ENCODE assay signal across 31 cellular contexts in the genomic region with DNA sequence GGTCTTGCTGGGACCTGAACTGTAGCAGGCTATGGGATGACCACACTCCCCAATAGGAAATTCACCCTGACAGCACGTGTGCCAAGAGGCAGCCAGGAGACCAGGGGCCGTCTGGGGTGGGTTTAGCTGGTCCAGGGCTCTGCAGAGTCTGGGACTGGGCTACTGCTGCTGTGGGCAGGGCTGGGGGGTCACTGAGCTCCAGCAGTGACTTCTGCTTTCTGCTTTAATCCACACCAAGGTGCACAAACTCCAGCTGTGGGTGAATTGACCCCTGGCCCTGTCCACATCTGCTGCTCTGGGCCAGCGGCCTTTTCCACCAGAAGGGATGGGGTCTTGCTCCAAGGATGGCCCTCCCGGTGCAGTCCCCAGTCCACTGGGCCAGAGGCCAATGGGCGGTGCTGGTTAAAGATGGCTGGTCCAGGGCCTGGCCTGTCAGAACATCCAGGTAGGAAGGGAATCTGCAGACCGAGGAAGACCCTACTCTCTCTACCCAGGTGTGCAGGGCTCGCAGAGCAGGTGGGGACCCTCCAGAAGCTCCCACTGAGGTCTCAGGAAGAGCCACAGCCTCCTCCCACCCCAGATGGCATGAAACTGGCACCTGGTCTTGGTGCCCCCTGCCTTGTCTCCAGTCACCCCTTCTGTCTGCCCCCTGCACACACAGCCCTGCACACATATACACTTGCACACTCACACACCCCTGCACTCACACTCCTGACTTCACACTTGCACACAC. TPM values are rescaled to one million over a fixed set of nuclear protein-coding genes. Genes with fewer than 3 reads are reported as not detected.
"Had no signal": no experiment of that assay in that cellular context is flagged by ENCODE, and none has a peak within 500 bp of the region (broad histone marks: within the 10 kb centered on the region; RNA-seq: fewer than 3 reads in every experiment).

No MANE protein-coding gene starts in this region.

- H3K36me3 Mint-ChIP-seq: activated naive CD4-positive, alpha-beta T cell treated with anti-CD3 and anti-CD28 coated beads, Interleukin-2, amount 10 ng/mL, durations not matched to agents 7 days and 5 days; activated naive CD8-positive, alpha-beta T cell treated with anti-CD3 and anti-CD28 coated beads for 36 hours had no signal

- H3K27me3 ChIP-seq: brain microvascular endothelial cell, MG63 had no signal

- H3K4me3 ChIP-seq: MG63, SJCRH30 had no signal

- H3K4me2 ChIP-seq: SK-N-SH had no signal

- H3K4me3 Mint-ChIP-seq: activated naive CD4-positive, alpha-beta T cell treated with anti-CD3 and anti-CD28 coated beads, Interleukin-2, amount 10 ng/mL, durations not matched to agents 7 days and 5 days; activated naive CD8-positive, alpha-beta T cell treated with anti-CD3 and anti-CD28 coated beads for 36 hours; activated T-cell treated with anti-CD3 and anti-CD28 coated beads, Interleukin-2, amount 50 U/mL, for 72 hours had no signal

- H3K9me3 ChIP-seq: MG63, SJCRH30, SK-N-SH had no signal

- H3K9ac ChIP-seq: SK-N-SH had no signal

- H3K27ac ChIP-seq: brain microvascular endothelial cell, SJCRH30, WERI-Rb-1 had no signal

- H3K4me1 ChIP-seq: SJCRH30 had no signal

- H3K27ac Mint-ChIP-seq: activated naive CD4-positive, alpha-beta T cell treated with anti-CD3 and anti-CD28 coated beads, Interleukin-2, amount 10 ng/mL, durations not matched to agents 7 days and 5 days; activated naive CD8-positive, alpha-beta T cell treated with anti-CD3 and anti-CD28 coated beads for 36 hours; activated T-cell treated with anti-CD3 and anti-CD28 coated beads, Interleukin-2, amount 50 U/mL, for 72 hours; activated T-helper 2 cell treated with anti-CD3 and anti-CD28 coated beads, Interferon-gamma antibody, Interleukin-2, Interleukin-4, amounts not matched to agents 10 μg/mL and 5 μg/mL and 100 μg/mL, durations not matched to agents 14 hours and 24 hours and 36 hours had no signal

- H3K9me3 Mint-ChIP-seq: activated naive CD4-positive, alpha-beta T cell treated with anti-CD3 and anti-CD28 coated beads, Interleukin-2, amount 10 ng/mL, durations not matched to agents 7 days and 5 days; activated naive CD8-positive, alpha-beta T cell treated with anti-CD3 and anti-CD28 coated beads for 36 hours; activated T-cell treated with anti-CD3 and anti-CD28 coated beads, Interleukin-2, amount 50 U/mL, for 72 hours; activated T-helper 2 cell treated with anti-CD3 and anti-CD28 coated beads, Interferon-gamma antibody, Interleukin-2, Interleukin-4, amounts not matched to agents 10 μg/mL and 5 μg/mL and 100 μg/mL, durations not matched to agents 14 hours and 24 hours and 36 hours had no signal

- H3K9me2 ChIP-seq: SK-N-SH had no signal

- DNase-seq: activated CD4-positive, alpha-beta T cell treated with anti-CD3 and anti-CD28 coated beads for 4 hours; activated CD4-positive, alpha-beta T cell treated with anti-CD3 and anti-CD28 coated beads, Interleukin-2, amount 50 U/mL, for 4 hours; activated CD8-positive, alpha-beta memory T cell treated with anti-CD3 and anti-CD28 coated beads, Interleukin-2, amount 50 U/mL, for 4 hours; activated gamma-delta T cell treated with Interleukin-2 at 50 U/mL for 16 hours; activated naive CD4-positive, alpha-beta T cell treated with anti-CD3 and anti-CD28 coated beads, Interleukin-2, amount 10 ng/mL, durations not matched to agents 7 days and 5 days; activated naive CD8-positive, alpha-beta T cell treated with anti-CD3 and anti-CD28 coated beads for 36 hours; activated T-cell treated with anti-CD3 and anti-CD28 coated beads, Interleukin-2, amount 50 U/mL, for 72 hours; brain microvascular endothelial cell; MG63; MV-4-11; NCI-H1092 treated with DMSO at 0.1 percent for 48 hours; NCI-H1417 treated with DMSO at 0.1 percent for 48 hours; NCI-H1694; NCI-H2029; NCI-H2107; NCI-H2171 treated with DMSO at 0.1 percent for 48 hours; NCI-H510A treated with DMSO at 0.1 percent for 48 hours; NCI-H69; NK-92 treated with Interleukin-12 subunit alpha and Interleukin-12 subunit beta, amount 100 ng/mL, for 24 hours; OCI-M1; Right ventricle myocardium superior; RPMI8226; SJCRH30; T-helper 1 cell; WERI-Rb-1 had no signal

- H3K4me1 Mint-ChIP-seq: activated naive CD4-positive, alpha-beta T cell treated with anti-CD3 and anti-CD28 coated beads, Interleukin-2, amount 10 ng/mL, durations not matched to agents 7 days and 5 days; activated naive CD8-positive, alpha-beta T cell treated with anti-CD3 and anti-CD28 coated beads for 36 hours had no signal

- H3K27me3 Mint-ChIP-seq: activated naive CD4-positive, alpha-beta T cell treated with anti-CD3 and anti-CD28 coated beads, Interleukin-2, amount 10 ng/mL, durations not matched to agents 7 days and 5 days had no signal

- H3K36me3 ChIP-seq: brain microvascular endothelial cell, MG63, SJCRH30, WERI-Rb-1 had no signal

- ATAC-seq: activated T-cell treated with anti-CD3 and anti-CD28 coated beads, Interleukin-2, amount 50 U/mL, for 72 hours; Panc1 had no signal

RNA-seq across cellular contexts. Expression of gene GLT6D1, which starts 28.0 kb away (rescaled TPM):
- total RNA-seq: activated CD8-positive, alpha-beta memory T cell treated with anti-CD3 and anti-CD28 coated beads for 36 hours; activated naive CD8-positive, alpha-beta T cell treated with anti-CD3 and anti-CD28 coated beads for 36 hours; activated T-cell treated with anti-CD3 and anti-CD28 coated beads, Interleukin-2, amount 50 U/mL, for 72 hours; activated T-helper 2 cell treated with anti-CD3 and anti-CD28 coated beads, Interferon-gamma antibody, Interleukin-2, Interleukin-4, amounts not matched to agents 10 μg/mL and 5 μg/mL and 100 μg/mL, durations not matched to agents 14 hours and 24 hours and 36 hours; Right ventricle myocardium superior; SJCRH30; T-helper 2 cell treated with Interferon-gamma antibody and Interleukin-4, amounts not matched to agents 100 ng/mL and 5 ng/mL, for 36 hours had no signal
- polyA plus RNA-seq: adipose tissue, SK-N-SH had no signal

RNA-seq across cellular contexts. Expression of gene PAEP, which starts 49.8 kb away (rescaled TPM):
- total RNA-seq: activated CD8-positive, alpha-beta memory T cell treated with anti-CD3 and anti-CD28 coated beads for 36 hours; activated naive CD8-positive, alpha-beta T cell treated with anti-CD3 and anti-CD28 coated beads for 36 hours; activated T-cell treated with anti-CD3 and anti-CD28 coated beads, Interleukin-2, amount 50 U/mL, for 72 hours; activated T-helper 2 cell treated with anti-CD3 and anti-CD28 coated beads, Interferon-gamma antibody, Interleukin-2, Interleukin-4, amounts not matched to agents 10 μg/mL and 5 μg/mL and 100 μg/mL, durations not matched to agents 14 hours and 24 hours and 36 hours; Right ventricle myocardium superior; SJCRH30; T-helper 2 cell treated with Interferon-gamma antibody and Interleukin-4, amounts not matched to agents 100 ng/mL and 5 ng/mL, for 36 hours had no signal
- polyA plus RNA-seq: adipose tissue had no signal

RNA-seq across cellular contexts. Expression of gene LCN9, which starts 51.8 kb away (rescaled TPM):
- total RNA-seq: activated CD8-positive, alpha-beta memory T cell treated with anti-CD3 and anti-CD28 coated beads for 36 hours; activated naive CD8-positive, alpha-beta T cell treated with anti-CD3 and anti-CD28 coated beads for 36 hours; activated T-cell treated with anti-CD3 and anti-CD28 coated beads, Interleukin-2, amount 50 U/mL, for 72 hours; activated T-helper 2 cell treated with anti-CD3 and anti-CD28 coated beads, Interferon-gamma antibody, Interleukin-2, Interleukin-4, amounts not matched to agents 10 μg/mL and 5 μg/mL and 100 μg/mL, durations not matched to agents 14 hours and 24 hours and 36 hours; Right ventricle myocardium superior; SJCRH30; T-helper 2 cell treated with Interferon-gamma antibody and Interleukin-4, amounts not matched to agents 100 ng/mL and 5 ng/mL, for 36 hours had no signal
- polyA plus RNA-seq: SK-N-SH had no signal
